ENCODE assay signal across 20 cellular contexts in the genomic region with DNA sequence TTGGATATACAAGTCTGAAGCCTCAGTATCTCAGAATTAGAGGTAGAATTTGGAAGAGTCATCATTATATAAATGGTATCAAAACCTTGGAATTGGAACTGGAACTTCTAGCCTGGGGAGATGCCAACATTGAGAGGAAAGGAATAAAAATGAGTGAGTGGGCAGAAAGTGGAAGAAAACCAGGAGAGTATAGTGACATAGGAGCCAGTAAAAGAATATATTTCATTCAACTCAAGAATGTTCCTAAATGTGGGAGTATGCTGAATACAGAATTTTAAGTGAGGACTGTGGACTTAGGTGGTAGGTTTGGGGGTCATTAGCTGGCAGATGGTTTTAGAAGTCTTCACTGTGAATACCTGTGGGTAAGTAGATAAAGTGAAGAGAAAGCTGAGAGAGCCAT.
DNase-seq lines count a peak whose midpoint lies in the region; ATAC-seq and TF ChIP-seq lines count a peak whose summit lies in the region.
"Had no signal": no experiment of that assay in that cellular context is flagged by ENCODE, and none has a peak within 500 bp of the region (broad histone marks: within the 10 kb centered on the region; RNA-seq: fewer than 3 reads in every experiment).

No MANE protein-coding gene starts in this region.

- peaks cover 28% of the 10 kb centered on the region for H3K36me3 ChIP-seq in A673 (ENCODE audit: insufficient read depth, low read length, poor library complexity, severe bottlenecking)
- H3K36me3 ChIP-seq in IMR-90 (ENCODE audit: control insufficient read depth, insufficient read depth, low read length): peaks cover 6% of the 10 kb centered on the region
- H3K36me3 ChIP-seq in brain microvascular endothelial cell (replicated peaks): no peaks in the 10 kb centered on the region

- H3K9ac ChIP-seq in IMR-90 (ENCODE audit: low read depth, low read length): peak overlapping the region; percentile 33; the same call in 1 of the 2 replicates
- H3K9ac ChIP-seq: KMS-11 had no signal

- H3K4ac ChIP-seq in IMR-90 (ENCODE audit: low read depth, low read length): peak overlapping the region; percentile 88

- TF ChIP-seq POLR2A in IMR-90 (IDR thresholded peaks at IDR 0.05; ENCODE audit: low read depth, low read length): no peak

- in situ Hi-C loops in IMR-90 (cut with MboI; ENCODE audit: low sequenced_read_pairs) (no loop called here), brain microvascular endothelial cell (cut with HindIII; ENCODE audit: low pct_ligation_motif_present, low sequenced_read_pairs) (no loop called here)

- peaks cover 9% of the 10 kb centered on the region for H3K9me1 ChIP-seq in IMR-90 (ENCODE audit: insufficient read depth, low read length)

- H3K4me3 ChIP-seq in A673 (ENCODE audit: low read depth, low read length, poor library complexity, severe bottlenecking) (no peak overlapping the region), IMR-90 (ENCODE audit: insufficient read depth, low read depth, low read length) (no peak overlapping the region), brain microvascular endothelial cell (ENCODE audit: low read depth, low read length) (no peak overlapping the region)
- H3K4me3 ChIP-seq: HAP-1, mucosa of descending colon, right atrium auricular region, upper lobe of left lung had no signal

- peak overlapping the region; percentile 92 for H3K23ac ChIP-seq in IMR-90 (ENCODE audit: low read depth, low read length)

- TF ChIP-seq CTCF in A673 (conservative IDR thresholded peaks at IDR 0.05; ENCODE audit: low read depth, low read length): no peak
- no peak for TF ChIP-seq CTCF in IMR-90 (conservative IDR thresholded peaks at IDR 0.05; ENCODE audit: low read depth, low read length)
- TF ChIP-seq CTCF in brain microvascular endothelial cell (IDR thresholded peaks at IDR 0.05; ENCODE audit: low read depth, low read length, missing control alignments): no peak
- TF ChIP-seq CTCF in mesothelial cell of epicardium (IDR thresholded peaks at IDR 0.05; ENCODE audit: unreplicated experiment): no peak

- peak overlapping the region; percentile 90 for H2BK20ac ChIP-seq in IMR-90 (ENCODE audit: low read depth, low read length)

- peak overlapping the region; percentile 67 for H2AK5ac ChIP-seq in IMR-90 (ENCODE audit: low read depth, low read length)

- peak overlapping the region; percentile 73 for H3K14ac ChIP-seq in IMR-90 (replicated peaks; ENCODE audit: low read depth, low read length)

- peak overlapping the region; percentile 98 for H3K56ac ChIP-seq in IMR-90 (ENCODE audit: extremely low read depth, insufficient read depth, low read length)

- H3K4me3 Mint-ChIP-seq in mesothelial cell of epicardium: no peak overlapping the region
- H3K4me3 Mint-ChIP-seq: CD8-positive, alpha-beta memory T cell; stimulated activated naive CD8-positive, alpha-beta T cell treated with anti-CD3 and anti-CD28 coated beads, Interleukin-15, Interleukin-2, amounts not matched to agents 100 ng/mL and 50 ng/mL, for 24 hours had no signal

- peaks cover 36% of the 10 kb centered on the region for H3K4me1 Mint-ChIP-seq in mesothelial cell of epicardium

- no peak overlapping the region for H2AK9ac ChIP-seq in IMR-90 (replicated peaks; ENCODE audit: low read depth, low read length, poor library complexity)

- peaks cover 24 to 38% of the 10 kb centered on the region in 2 experiments for H3K79me1 ChIP-seq in IMR-90 (ENCODE audit: low read depth in 1 of 2, low read length in 2 of 2)

- ATAC-seq in IMR-90 (ENCODE audit: low read depth): no peak
- ATAC-seq in HG02970 (IDR thresholded peaks at IDR 0.05; ENCODE audit: low FRiP score, unreplicated experiment): no peak
- no peak for ATAC-seq in GM21786 (IDR thresholded peaks at IDR 0.05; ENCODE audit: unreplicated experiment)
- no peak for ATAC-seq in HG03280 (IDR thresholded peaks at IDR 0.05; ENCODE audit: unreplicated experiment)
- ATAC-seq: activated CD4-positive, CD25-positive, alpha-beta regulatory T cell treated with anti-CD3 and anti-CD28 coated beads, Interleukin-2, amount 50 U/mL, for 24 hours; mucosa of descending colon had no signal

- H3K4me2 ChIP-seq in IMR-90 (ENCODE audit: low read depth, low read length): peak overlapping the region; percentile 42; the same call in 1 of the 2 replicates
- H3K4me2 ChIP-seq: KMS-11 had no signal

- H4K20me1 ChIP-seq in IMR-90 (ENCODE audit: insufficient read depth, low read length): no peaks in the 10 kb centered on the region

- peak overlapping the region; percentile 94 for H3K18ac ChIP-seq in IMR-90 (ENCODE audit: low read depth, low read length)

- H3K27me3 ChIP-seq in A673 (replicated peaks; ENCODE audit: insufficient read depth, low read depth, low read length, poor library complexity) (no peaks in the 10 kb centered on the region), IMR-90 (ENCODE audit: control insufficient read depth, insufficient read depth, low read length) (no peaks in the 10 kb centered on the region), brain microvascular endothelial cell (replicated peaks) (no peaks in the 10 kb centered on the region)
- H3K27me3 ChIP-seq: right atrium auricular region, upper lobe of left lung had no signal

- DNase-seq in A673 (ENCODE audit: low spot score) (no peak), IMR-90 (no peak), brain microvascular endothelial cell (no peak), mesothelial cell of epicardium (ENCODE audit: low spot score in 2 of 2, unreplicated experiment in 2 of 2) (no peak), DMS79 (lab: John Stamatoyannopoulos, UW) (no peak)
- DNase-seq: CD8-positive, alpha-beta memory T cell; DND-41; hypothalamus; mucosa of descending colon; NCI-H1105 treated with DMSO at 0.1 percent for 48 hours; NCI-H69; upper lobe of left lung had no signal

- H2BK120ac ChIP-seq in IMR-90 (ENCODE audit: low read depth, low read length): peak overlapping the region; percentile 97

- BruUV-seq in A673 (replicated peaks; lab: Mats Ljungman, UMichigan) (no TSS peak), IMR-90 (replicated peaks; lab: Mats Ljungman, UMichigan) (no TSS peak)

- POLR2A ChIA-PET in A673 (lab: Charles Lee; ENCODE audit: low non-redundant PET) (no interaction called here), IMR-90 (lab: Charles Lee; ENCODE audit: unreplicated experiment) (interaction anchor here (0.9 to 3.5 kb wide), 3 partner anchors 60 to 168 kb away, joined by 3 to 44 read pairs (median 3); a partner anchor contains a TSS)

- peak overlapping the region; percentile 91 for H2BK5ac ChIP-seq in IMR-90 (ENCODE audit: low read depth, low read length, poor library complexity, severe bottlenecking)

- H3K4me1 ChIP-seq in A673 (ENCODE audit: insufficient read depth, low read length, poor library complexity, severe bottlenecking): peaks cover 36% of the 10 kb centered on the region
- H3K4me1 ChIP-seq in IMR-90 (ENCODE audit: control insufficient read depth, insufficient read depth, low read length): peaks cover 23% of the 10 kb centered on the region

- peaks cover 39% of the 10 kb centered on the region for H3K36me3 Mint-ChIP-seq in mesothelial cell of epicardium

- CTCF ChIA-PET in A673 (lab: Charles Lee) (interaction anchor here (0.7 kb wide), 1 partner anchor 464 kb away, joined by 3 read pairs; no protein-coding TSS in a partner anchor), IMR-90 (lab: Yijun Ruan, JAX) (interaction anchor here (0.8 to 1.1 kb wide), 2 partner anchors 50 to 411 kb away, joined by 3 read pairs; no protein-coding TSS in a partner anchor)

- H3K27ac ChIP-seq in A673 (ENCODE audit: low read depth, low read length, poor library complexity, severe bottlenecking) (peak overlapping the region; percentile 14), IMR-90 (ENCODE audit: insufficient read depth, low read length) (peak overlapping the region; percentile 78), brain microvascular endothelial cell (peak overlapping the region; percentile 83)
- H3K27ac ChIP-seq: KMS-11, right atrium auricular region, upper lobe of left lung had no signal

- H2BK15ac ChIP-seq in IMR-90 (ENCODE audit: low read depth, low read length): 0 out of 3 replicates have a peak overlapping the region, but pooled peaks have one; percentile 23

- H3K9me3 Mint-ChIP-seq in mesothelial cell of epicardium: peaks cover 10% of the 10 kb centered on the region
- H3K9me3 Mint-ChIP-seq: CD8-positive, alpha-beta memory T cell; stimulated activated naive CD8-positive, alpha-beta T cell treated with anti-CD3 and anti-CD28 coated beads, Interleukin-15, Interleukin-2, amounts not matched to agents 100 ng/mL and 50 ng/mL, for 24 hours had no signal

- no peaks in the 10 kb centered on the region for H3K27me3 Mint-ChIP-seq in mesothelial cell of epicardium (ENCODE audit: low read depth)
- H3K27me3 Mint-ChIP-seq: CD8-positive, alpha-beta memory T cell; stimulated activated naive CD8-positive, alpha-beta T cell treated with anti-CD3 and anti-CD28 coated beads, Interleukin-15, Interleukin-2, amounts not matched to agents 100 ng/mL and 50 ng/mL, for 24 hours had no signal

- dilution Hi-C loops in IMR-90 (cut with HindIII; ENCODE audit: low sequenced_read_pairs, unreplicated experiment): no loop called here

- peak overlapping the region; percentile 72 for H4K5ac ChIP-seq in IMR-90 (ENCODE audit: low read depth, low read length)

- peak overlapping the region; percentile 95 for H4K91ac ChIP-seq in IMR-90 (ENCODE audit: insufficient read depth, low read depth, low read length)

- TF ChIP-seq RAD21 in IMR-90 (IDR thresholded peaks at IDR 0.05; ENCODE audit: low read length): no peak

- intact Hi-C loops in A673 (cut with micrococcal nuclease; ENCODE audit: unreplicated experiment) (no loop called here), IMR-90 (cut with micrococcal nuclease) (loop anchor here (5.0 kb wide), 1 partner anchor 216 kb away; no protein-coding TSS in a partner anchor)

- no peak overlapping the region for H2AFZ ChIP-seq in IMR-90 (replicated peaks; ENCODE audit: low read length, poor library complexity)

- H3K9me3 ChIP-seq in A673 (ENCODE audit: low read depth, low read length, poor library complexity, severe bottlenecking) (no peaks in the 10 kb centered on the region), IMR-90 (ENCODE audit: control insufficient read depth, insufficient read depth, low read length) (no peaks in the 10 kb centered on the region)
- H3K9me3 ChIP-seq: HAP-1, mucosa of descending colon, right atrium auricular region, upper lobe of left lung had no signal

- H3K27ac Mint-ChIP-seq in mesothelial cell of epicardium: peak overlapping the region; percentile 83
- H3K27ac Mint-ChIP-seq: stimulated activated naive CD8-positive, alpha-beta T cell treated with anti-CD3 and anti-CD28 coated beads, Interleukin-15, Interleukin-2, amounts not matched to agents 100 ng/mL and 50 ng/mL, for 24 hours had no signal

- H4K8ac ChIP-seq in IMR-90 (ENCODE audit: low read depth in 2 of 2, low read length in 2 of 2): peak overlapping the region; percentile 86 to 96

TF ChIP-seq in IMR-90, 13 proteins besides CTCF, POLR2A, EP300 and RAD21:
- TF ChIP-seq CEBPB (IDR thresholded peaks at IDR 0.05; ENCODE audit: low read depth, low read length) (no peak), MAFK (IDR thresholded peaks at IDR 0.05; ENCODE audit: low read depth, low read length) (no peak)

Comparison
In these comparisons a context has a peak if more than half of its experiments do, and no peak if none do; other contexts are left out.
1. H3K27ac ChIP-seq: peak in every context shown above with its lines; median percentile 83 in brain microvascular endothelial cell; 78 in IMR-90; 14 in A673.